ENCODE assay signal across 18 cellular contexts in genomic region chr12:62371661-62372060, GRCh38.
"Had no signal": no experiment of that assay in that cellular context is flagged by ENCODE, and none has a peak within 500 bp of the region (broad histone marks: within the 10 kb centered on the region; RNA-seq: fewer than 3 reads in every experiment).

No MANE protein-coding gene starts in this region.

- DNase-seq: hippocampal formation; kidney glomerular epithelial cell; left cardiac atrium; lower lobe of right lung; mammary epithelial cell; mesenchymal stem cell; naive thymus-derived CD8-positive, alpha-beta T cell; nucleus accumbens; pancreas; small intestine; spleen; stimulated activated CD4-positive, alpha-beta T cell treated with anti-CD3 and anti-CD28 coated beads, Interleukin-4, amount 100 ng/mL, for 24 hours; stimulated activated naive CD4-positive, alpha-beta T cell; tibial artery; upper lobe of right lung had no signal

- H3K4me1 ChIP-seq: lower lobe of right lung, pancreas, suprapubic skin, upper lobe of right lung had no signal

- H3K36me3 ChIP-seq: pancreas, right atrium auricular region, thoracic aorta, upper lobe of right lung had no signal

- H3K27ac ChIP-seq: lower lobe of right lung, pancreas, spleen, suprapubic skin, upper lobe of right lung had no signal

- H3K27me3 ChIP-seq: pancreas, right atrium auricular region, spleen, suprapubic skin, tibial artery, upper lobe of right lung had no signal

- H3K9me3 ChIP-seq: lower lobe of right lung, pancreas, right atrium auricular region, suprapubic skin, thoracic aorta, tibial artery, upper lobe of right lung had no signal

- H3K4me3 ChIP-seq: lower lobe of right lung, pancreas, right atrium auricular region, spleen, suprapubic skin, thoracic aorta, tibial artery, upper lobe of right lung had no signal
